In genomic region chr17:45908935-45909334, GRCh38 we compare ENCODE assay signal across 23 cellular contexts.
"Had no signal": no experiment of that assay in that cellular context is flagged by ENCODE, and none has a peak within 500 bp of the region (broad histone marks: within the 10 kb centered on the region; RNA-seq: fewer than 3 reads in every experiment).

No MANE protein-coding gene starts in this region.

- H3K27me3 ChIP-seq: thyroid gland had no signal

- DNase-seq: effector CD4-positive, alpha-beta T cell; endodermal cell; erythroblast; foreskin keratinocyte; kidney; left cardiac atrium; left ventricle myocardium superior; mesenchymal stem cell; midbrain; naive B cell; nephron progenitor cell; stimulated activated CD4-positive, alpha-beta T cell treated with anti-CD3 and anti-CD28 coated beads, Interleukin-2, amount 100 ng/mL, for 24 hours; stimulated activated CD4-positive, alpha-beta T cell treated with anti-CD3 and anti-CD28 coated beads, Interleukin-4, amount 100 ng/mL, for 4 hours; stimulated activated naive CD4-positive, alpha-beta T cell; thyroid gland had no signal

- H2AFZ ChIP-seq: hepatocyte had no signal

- H3K27ac Mint-ChIP-seq: endodermal cell, type B pancreatic cell had no signal

- H3K36me3 Mint-ChIP-seq: type B pancreatic cell had no signal

- H3K4me2 ChIP-seq: hepatocyte had no signal

- H3K4me1 Mint-ChIP-seq: endodermal cell had no signal

- H3K4me3 ChIP-seq: coronary artery, hepatocyte, lung, skin epidermis, suprapubic skin, thyroid gland had no signal

- H3K79me2 ChIP-seq: hepatocyte had no signal

- H3K27ac ChIP-seq: coronary artery, foreskin keratinocyte, hepatocyte, neutrophil, skin epidermis, suprapubic skin, thyroid gland had no signal

- H3K4me1 ChIP-seq: foreskin keratinocyte, thyroid gland had no signal

- H3K4me3 Mint-ChIP-seq: endodermal cell, naive B cell, nephron progenitor cell, type B pancreatic cell had no signal

- ATAC-seq: foreskin keratinocyte, left cardiac atrium, left ventricle myocardium superior, sciatic nerve had no signal

- H3K36me3 ChIP-seq: neutrophil, suprapubic skin, thyroid gland had no signal
